ENCODE assay signal across 10 cellular contexts in the genomic region with DNA sequence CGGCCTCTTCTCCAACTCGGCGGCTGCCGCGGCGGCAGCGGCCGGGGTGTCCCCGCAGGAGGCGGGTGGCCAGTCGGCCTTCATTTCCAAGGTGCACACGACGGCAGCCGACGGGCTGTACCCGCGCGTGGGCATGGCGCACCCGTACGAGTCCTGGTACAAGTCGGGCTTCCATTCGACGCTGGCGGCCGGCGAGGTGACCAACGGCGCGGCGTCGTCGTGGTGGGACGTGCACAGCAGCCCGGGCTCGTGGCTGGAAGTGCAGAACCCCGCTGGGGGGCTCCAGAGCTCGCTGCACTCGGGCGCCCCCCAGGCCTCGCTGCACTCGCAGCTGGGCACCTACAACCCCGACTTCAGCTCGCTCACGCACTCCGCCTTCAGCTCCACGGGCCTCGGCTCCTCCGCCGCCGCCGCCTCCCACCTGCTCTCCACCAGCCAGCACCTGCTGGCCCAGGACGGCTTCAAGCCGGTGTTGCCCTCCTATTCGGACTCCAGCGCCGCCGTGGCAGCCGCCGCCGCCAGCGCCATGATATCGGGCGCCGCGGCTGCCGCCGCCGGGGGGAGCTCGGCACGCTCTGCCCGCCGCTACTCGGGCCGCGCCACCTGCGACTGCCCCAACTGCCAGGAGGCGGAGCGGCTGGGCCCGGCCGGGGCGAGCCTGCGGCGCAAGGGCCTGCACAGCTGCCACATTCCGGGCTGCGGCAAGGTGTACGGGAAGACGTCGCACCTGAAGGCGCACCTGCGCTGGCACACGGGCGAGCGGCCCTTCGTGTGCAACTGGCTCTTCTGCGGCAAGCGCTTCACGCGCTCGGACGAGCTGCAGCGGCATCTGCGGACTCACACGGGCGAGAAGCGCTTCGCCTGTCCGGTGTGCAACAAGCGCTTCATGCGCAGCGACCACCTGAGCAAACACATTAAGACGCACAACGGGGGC. TPM values are rescaled to one million over a fixed set of nuclear protein-coding genes. Genes with fewer than 3 reads are reported as not detected.
DNase-seq lines count a peak whose midpoint lies in the region; ATAC-seq, FAIRE-seq and TF ChIP-seq lines count a peak whose summit lies in the region.
"Had no signal": no experiment of that assay in that cellular context is flagged by ENCODE, and none has a peak within 500 bp of the region (broad histone marks: within the 10 kb centered on the region; RNA-seq: fewer than 3 reads in every experiment).

No MANE protein-coding gene starts in this region.

- H3K4me3 ChIP-seq in IMR-90 (ENCODE audit: insufficient read depth, low read depth, low read length) (no peak overlapping the region), SK-N-SH (ENCODE audit: low read depth in 2 of 2, low read length in 1 of 2) (peak overlapping the region in 1 of 2 experiments; percentile 28; a peak in 2 of 4 replicates)

- H2BK5ac ChIP-seq in IMR-90 (ENCODE audit: low read depth, low read length, poor library complexity, severe bottlenecking): no peak overlapping the region

- TF ChIP-seq POLR2A in IMR-90 (IDR thresholded peaks at IDR 0.05; ENCODE audit: low read depth, low read length): no peak

- peak overlapping the region; percentile 56; the same call in 1 of the 2 replicates for H3K4me2 ChIP-seq in IMR-90 (ENCODE audit: low read depth, low read length)
- H3K4me2 ChIP-seq in SK-N-SH: peak overlapping the region; percentile 69; the same call in 1 of the 2 replicates

- peaks cover 87% of the 10 kb centered on the region for H3K27me3 ChIP-seq in IMR-90 (ENCODE audit: control insufficient read depth, insufficient read depth, low read length)
- peaks cover 95% of the 10 kb centered on the region for H3K27me3 ChIP-seq in SK-N-SH (ENCODE audit: insufficient read depth)

- H3K9me1 ChIP-seq in IMR-90 (ENCODE audit: insufficient read depth, low read length): no peaks in the 10 kb centered on the region

- no peak for TF ChIP-seq EP300 in SK-N-SH (IDR thresholded peaks at IDR 0.05; ENCODE audit: borderline replicate concordance in 1 of 2, low read depth in 1 of 2, low read length in 1 of 2)

- H4K5ac ChIP-seq in IMR-90 (ENCODE audit: low read depth, low read length): no peak overlapping the region

- H3K4me1 ChIP-seq in IMR-90 (ENCODE audit: control insufficient read depth, insufficient read depth, low read length) (peaks cover 10% of the 10 kb centered on the region), SK-N-SH (ENCODE audit: control insufficient read depth in 1 of 2, insufficient read depth in 2 of 2, low read depth in 1 of 2, low read length in 1 of 2) (peaks cover 0 to 36% of the 10 kb centered on the region in 2 experiments; a peak in 1 of 4 replicates)

- H3K9me3 ChIP-seq in IMR-90 (ENCODE audit: control insufficient read depth, insufficient read depth, low read length) (peaks cover 9% of the 10 kb centered on the region), SK-N-SH (no peaks in the 10 kb centered on the region)

- ATAC-seq in IMR-90 (ENCODE audit: low read depth): peak; percentile 5; the same call in 1 of the 2 replicates

- no peak overlapping the region for H3K4ac ChIP-seq in IMR-90 (ENCODE audit: low read depth, low read length)

- no peak overlapping the region for H2BK120ac ChIP-seq in IMR-90 (ENCODE audit: low read depth, low read length)

- H3K27ac Mint-ChIP-seq in nephron: no peak overlapping the region

- 0 out of 2 replicates have a peak, but pooled peaks have one; percentile 9 for TF ChIP-seq CTCF in IMR-90 (conservative IDR thresholded peaks at IDR 0.05; ENCODE audit: low read depth, low read length)
- peak; percentile 20; the same call in 1 of the 2 replicates for TF ChIP-seq CTCF in SK-N-SH (IDR thresholded peaks at IDR 0.05)
- TF ChIP-seq CTCF in nephron (IDR thresholded peaks at IDR 0.05; ENCODE audit: unreplicated experiment in 3 of 3): no peak

- peak overlapping the region; percentile 18 for H2AK9ac ChIP-seq in IMR-90 (replicated peaks; ENCODE audit: low read depth, low read length, poor library complexity)

- in situ Hi-C loops in IMR-90 (cut with MboI; ENCODE audit: low sequenced_read_pairs): loop anchor here (25.0 kb wide), 2 partner anchors 749 to 1524 kb away; no protein-coding TSS in a partner anchor

- H3K18ac ChIP-seq in IMR-90 (ENCODE audit: low read depth, low read length): no peak overlapping the region

- H3K27ac ChIP-seq in IMR-90 (ENCODE audit: insufficient read depth, low read length) (no peak overlapping the region), SK-N-SH (ENCODE audit: low read depth in 2 of 2, low read length in 1 of 2) (no peak overlapping the region)

- no peak overlapping the region for H3K23ac ChIP-seq in IMR-90 (ENCODE audit: low read depth, low read length)

- FAIRE-seq in RCC 7860 (lab: Jason Lieb, UNC): no peak
- FAIRE-seq: endometrium, GM18507 had no signal

- H3K9me3 Mint-ChIP-seq in nephron: peaks cover 4% of the 10 kb centered on the region

- no peaks in the 10 kb centered on the region for H3K79me1 ChIP-seq in IMR-90 (ENCODE audit: low read depth in 1 of 2, low read length in 2 of 2)

- H2AK5ac ChIP-seq in IMR-90 (ENCODE audit: low read depth, low read length): no peak overlapping the region

- H3K4me3 Mint-ChIP-seq in nephron: peak overlapping the region; percentile 57 to 81 (median 69)

- dilution Hi-C loops in IMR-90 (cut with HindIII; ENCODE audit: low sequenced_read_pairs, unreplicated experiment): no loop called here

- no peak overlapping the region for H2BK15ac ChIP-seq in IMR-90 (ENCODE audit: low read depth, low read length)

- H3K56ac ChIP-seq in IMR-90 (ENCODE audit: extremely low read depth, insufficient read depth, low read length): no peak overlapping the region

- H4K20me1 ChIP-seq in IMR-90 (ENCODE audit: insufficient read depth, low read length) (peaks cover 34% of the 10 kb centered on the region; the same call in 1 of the 2 replicates), SK-N-SH (ENCODE audit: insufficient read depth) (peaks cover 21% of the 10 kb centered on the region)

- CTCF ChIA-PET in IMR-90 (lab: Yijun Ruan, JAX): interaction anchor here (1.0 kb wide), 1 partner anchor 43 kb away, joined by 4 read pairs; no protein-coding TSS in a partner anchor
- CTCF ChIA-PET in SK-N-SH (lab: Yijun Ruan, JAX): interaction anchor here (0.6 to 2.6 kb wide), 7 partner anchors 8 to 1530 kb away, joined by 3 to 8 read pairs (median 3); no protein-coding TSS in a partner anchor

- peaks cover 29% of the 10 kb centered on the region for H3K4me1 Mint-ChIP-seq in nephron

- POLR2A ChIA-PET in IMR-90 (lab: Charles Lee; ENCODE audit: unreplicated experiment) (no interaction called here), SK-N-SH (lab: Yijun Ruan, JAX) (no interaction called here)

- no peaks in the 10 kb centered on the region for H3K9me2 ChIP-seq in SK-N-SH

- no peaks in the 10 kb centered on the region for H3K79me2 ChIP-seq in SK-N-SH (ENCODE audit: insufficient read depth)

- peak; percentile 62 for DNase-seq in stimulated activated CD4-positive, alpha-beta T cell treated with anti-CD3 and anti-CD28 coated beads, Interleukin-15, amount 100 ng/mL, for 24 hours
- no peak for DNase-seq in stimulated activated CD4-positive, alpha-beta T cell treated with anti-CD3 and anti-CD28 coated beads, Interleukin-4, amount 100 ng/mL, for 24 hours
- DNase-seq in IMR-90 (no peak), SK-N-SH (peak; percentile 79), ecto neural progenitor cell (ENCODE audit: low spot score) (peak; percentile 84), RCC 7860 (ENCODE audit: low spot score) (no peak)
- no peak for DNase-seq in central memory CD4-positive, alpha-beta T cell

- no peaks in the 10 kb centered on the region for H3K36me3 Mint-ChIP-seq in nephron (ENCODE audit: low read depth)

- no TSS peak for BruUV-seq in IMR-90 (replicated peaks; lab: Mats Ljungman, UMichigan)

- H3K9ac ChIP-seq in IMR-90 (ENCODE audit: low read depth, low read length): no peak overlapping the region
- H3K9ac ChIP-seq in SK-N-SH: no peak overlapping the region

- TF ChIP-seq RAD21 in IMR-90 (IDR thresholded peaks at IDR 0.05; ENCODE audit: low read length): no peak
- TF ChIP-seq RAD21 in SK-N-SH (IDR thresholded peaks at IDR 0.05; ENCODE audit: low read length): no peak

- no peaks in the 10 kb centered on the region for H3K36me3 ChIP-seq in IMR-90 (ENCODE audit: control insufficient read depth, insufficient read depth, low read length)
- no peaks in the 10 kb centered on the region for H3K36me3 ChIP-seq in SK-N-SH (replicated peaks in 1 of 2; ENCODE audit: control insufficient read depth in 1 of 2, insufficient read depth in 2 of 2, low read length in 1 of 2)

- intact Hi-C loops in IMR-90 (cut with micrococcal nuclease): loop anchor here (5.0 kb wide), 1 partner anchor 284 kb away; no protein-coding TSS in a partner anchor

- H4K8ac ChIP-seq in IMR-90 (ENCODE audit: low read depth in 2 of 2, low read length in 2 of 2): no peak overlapping the region

- WGBS in IMR-90 (ENCODE audit: extremely low coverage in 2 of 2, insufficient read length in 1 of 2), 2 experiments: 1% methylated on average over 59 of the region's 113 CpGs; no CpG with 5 or more reads in 1 of the 2 experiments
- WGBS in SK-N-SH (ENCODE audit: low lambda C conversion rate): 0% methylated on average over 1 of the region's 113 CpGs

- H2BK20ac ChIP-seq in IMR-90 (ENCODE audit: low read depth, low read length): no peak overlapping the region

- no peak overlapping the region for H3K14ac ChIP-seq in IMR-90 (replicated peaks; ENCODE audit: low read depth, low read length)

- no peak overlapping the region for H4K91ac ChIP-seq in IMR-90 (ENCODE audit: insufficient read depth, low read depth, low read length)

- H3K27me3 Mint-ChIP-seq in nephron (ENCODE audit: low read depth): peaks cover 96% of the 10 kb centered on the region

- H2AFZ ChIP-seq in IMR-90 (replicated peaks; ENCODE audit: low read length, poor library complexity): peak overlapping the region; percentile 81
- H2AFZ ChIP-seq in SK-N-SH (ENCODE audit: low read depth): no peak overlapping the region

- H3F3A ChIP-seq in SK-N-SH (replicated peaks; ENCODE audit: insufficient read depth): peaks cover 4% of the 10 kb centered on the region

TF ChIP-seq in IMR-90, 13 proteins besides CTCF, POLR2A, EP300 and RAD21 (continues in another document):
- TF ChIP-seq RCOR1 (IDR thresholded peaks at IDR 0.05; ENCODE audit: insufficient replicate concordance, low read length): no peak

RNA-seq across cellular contexts. Expression of a gene that starts 1.9 kb away (rescaled TPM):
- total RNA-seq in IMR-90 (2012; rRNA removed): not detected in 2 replicates
- not detected in 2 replicates for polyA plus RNA-seq in IMR-90 (2012; rRNA removed)
- polyA plus RNA-seq in IMR-90 (2012; cell fraction: cytosol; rRNA removed): not detected in 2 replicates
- polyA plus RNA-seq in IMR-90 (2012; cell fraction: nucleus; rRNA removed; ENCODE audit: low replicate concordance): not detected in 2 replicates
- not detected in 2 replicates for polyA plus RNA-seq in SK-N-SH (2012; rRNA removed)
- polyA plus RNA-seq in SK-N-SH (2012; cell fraction: cytosol; rRNA removed): not detected in 2 replicates
- polyA plus RNA-seq in SK-N-SH (2012; cell fraction: nucleus; rRNA removed): not detected in 2 replicates

RNA-seq across cellular contexts. Expression of a gene that starts 58.9 kb away (rescaled TPM):
- 9.9 and 18.6 TPM in 2 replicates for total RNA-seq in IMR-90 (2012; rRNA removed)
- 8.0 and 11.4 TPM in 2 replicates for polyA plus RNA-seq in IMR-90 (2012; rRNA removed)
- polyA plus RNA-seq in IMR-90 (2012; cell fraction: cytosol; rRNA removed): 4.2 and 6.1 TPM in 2 replicates
- 7.5 and 9.6 TPM in 2 replicates for polyA plus RNA-seq in IMR-90 (2012; cell fraction: nucleus; rRNA removed; ENCODE audit: low replicate concordance)
- polyA plus RNA-seq in SK-N-SH (2012; rRNA removed): 14.7 and 19.5 TPM in 2 replicates
- polyA plus RNA-seq in SK-N-SH (2012; cell fraction: cytosol; rRNA removed): 20.5 and 24.7 TPM in 2 replicates
- polyA plus RNA-seq in SK-N-SH (2012; cell fraction: nucleus; rRNA removed): 15.7 and 21.6 TPM in 2 replicates

Comparison
In these comparisons a context has a peak if more than half of its experiments do, and no peak if none do; other contexts are left out.
1. DNase-seq: peak in stimulated activated CD4-positive, alpha-beta T cell treated with anti-CD3 and anti-CD28 coated beads, Interleukin-15, amount 100 ng/mL, for 24 hours (single experiment), SK-N-SH (single experiment) and ecto neural progenitor cell (single experiment); none in stimulated activated CD4-positive, alpha-beta T cell treated with anti-CD3 and anti-CD28 coated beads, Interleukin-4, amount 100 ng/mL, for 24 hours (single experiment), IMR-90 (single experiment), RCC 7860 (single experiment) and central memory CD4-positive, alpha-beta T cell (single experiment).
2. CTCF ChIP-seq: peak in IMR-90 (single experiment) and SK-N-SH (single experiment); none in nephron (0 of 3).